9 cellular contexts compared by ENCODE assay signal in genomic region chr1:153921080-153921802, GRCh38. TPM values are rescaled to one million over a fixed set of nuclear protein-coding genes. Genes with fewer than 3 reads are reported as not detected.
DNase-seq lines count a peak whose midpoint lies in the region; ATAC-seq and TF ChIP-seq lines count a peak whose summit lies in the region.
"Had no signal": no experiment of that assay in that cellular context is flagged by ENCODE, and none has a peak within 500 bp of the region (broad histone marks: within the 10 kb centered on the region; RNA-seq: fewer than 3 reads in every experiment).

No MANE protein-coding gene starts in this region.

- BruUV-seq in MCF 10A (replicated peaks; lab: Mats Ljungman, UMichigan), result no TSS peak

- peaks cover 18% of the 10 kb centered on the region for H3K36me3 Mint-ChIP-seq in MCF 10A (ENCODE audit: insufficient read depth, unreplicated experiment)

- CTCF ChIA-PET in MCF 10A (lab: Yijun Ruan, JAX), result interaction anchor here (0.6 to 5.6 kb wide), 21 partner anchors 9 to 244 kb away, joined by 3 to 41 read pairs (median 5); partner anchors contain the start of genes CREB3L4, DENND4B and RAB13

- no peaks in the 10 kb centered on the region for H3K9me3 ChIP-seq in heart left ventricle
- no peaks in the 10 kb centered on the region for H3K9me3 ChIP-seq in mesodermal cell (ENCODE audit: control insufficient read depth, low read length)
- H3K9me3 ChIP-seq in vagina, result no peaks in the 10 kb centered on the region

- peaks cover 45% of the 10 kb centered on the region for H3K4me1 Mint-ChIP-seq in MCF 10A (ENCODE audit: insufficient read depth, unreplicated experiment)

- H3K27me3 Mint-ChIP-seq in MCF 10A (ENCODE audit: insufficient read depth, unreplicated experiment), result no peaks in the 10 kb centered on the region

- TF ChIP-seq CTCF in heart left ventricle (IDR thresholded peaks at IDR 0.05) (no peak), MCF 10A (IDR thresholded peaks at IDR 0.05; ENCODE audit: unreplicated experiment) (no peak), vagina (IDR thresholded peaks at IDR 0.05) (no peak)

- WGBS in heart left ventricle, 4 donors, result 15 to 30% (median 23%) methylated on average over 3 of the region's 3 CpGs
- WGBS in mesodermal cell (ENCODE audit: insufficient coverage in 2 of 2), 2 experiments, result 36 to 67% methylated on average over 1 to 3 of the region's 3 CpGs

- POLR2A ChIA-PET in MCF 10A (lab: Yijun Ruan, JAX), result interaction anchor here (0.6 to 7.8 kb wide), 28 partner anchors 8 to 358 kb away, joined by 3 to 117 read pairs (median 5); partner anchors contain the start of genes CREB3L4, CRTC2, DENND4B and JTB

- no peaks in the 10 kb centered on the region for H3K27me3 ChIP-seq in heart left ventricle
- H3K27me3 ChIP-seq in vagina, result no peaks in the 10 kb centered on the region

- no peak for DNase-seq in heart left ventricle
- DNase-seq in cardiac septum (ENCODE audit: low spot score), result no peak
- DNase-seq in MCF 10A (ENCODE audit: unreplicated experiment), result no peak
- DNase-seq in vagina (ENCODE audit: extremely low spot score in 2 of 2), result no peak
- DNase-seq in SIG-M5 (lab: John Stamatoyannopoulos, UW), result no peak
- no peak for DNase-seq in COLO668 (lab: John Stamatoyannopoulos, UW; ENCODE audit: unreplicated experiment)
- DNase-seq: NCI-H2107 had no signal

- peaks cover 0 to 18% (median 3%) of the 10 kb centered on the region in 9 donors for H3K36me3 ChIP-seq in heart left ventricle
- H3K36me3 ChIP-seq in mesodermal cell (ENCODE audit: control insufficient read depth, insufficient read depth, low read length), result peaks cover 16% of the 10 kb centered on the region
- H3K36me3 ChIP-seq in vagina, result no peaks in the 10 kb centered on the region

- H3K4me3 ChIP-seq in heart left ventricle (peak overlapping the region in 11 of 12 donors; percentile 53 to 89 (median 78)), mesodermal cell (ENCODE audit: extremely low read depth, insufficient read depth, low read length, poor library complexity, severe bottlenecking) (peak overlapping the region; percentile 87), vagina (peak overlapping the region; percentile 89 to 97)

- H3K4me1 ChIP-seq in heart left ventricle (peaks cover 2 to 52% (median 36%) of the 10 kb centered on the region in 12 donors), mesodermal cell (ENCODE audit: control insufficient read depth, insufficient read depth, low read length, poor library complexity, severe bottlenecking) (peaks cover 17% of the 10 kb centered on the region), vagina (peaks cover 51% of the 10 kb centered on the region)

- intact Hi-C loops in heart left ventricle (cut with DNase I) (loop anchor here in 7 of 10 donors (5.0 to 10.0 kb wide), 6 partner anchors 36 to 246 kb away; partner anchors contain the start of genes CRTC2 (in 1 of the 7), ILF2 (in 1 of the 7), JTB (in 1 of the 7) and NPR1 (in 1 of the 7)), cardiac septum (cut with DNase I) (loop anchor here (5.0 kb wide), 1 partner anchor 99 kb away; no protein-coding TSS in a partner anchor), MCF 10A (cut with micrococcal nuclease) (no loop called here), vagina (cut with DNase I) (no loop called here)

- H3K27ac ChIP-seq in heart left ventricle, result peak overlapping the region in 9 of 12 donors; percentile 86 to 97 (median 92)
- H3K27ac ChIP-seq in mesodermal cell (ENCODE audit: low read depth, low read length, severe bottlenecking), result no peak overlapping the region
- peak overlapping the region; percentile 97 for H3K27ac ChIP-seq in vagina

- no peak for TF ChIP-seq POLR2A in heart left ventricle (IDR thresholded peaks at IDR 0.05)
- no peak for TF ChIP-seq POLR2A in vagina (IDR thresholded peaks at IDR 0.05)

- peak overlapping the region; percentile 74 for H3K27ac Mint-ChIP-seq in MCF 10A (ENCODE audit: low read depth, unreplicated experiment)

- ATAC-seq in heart left ventricle (no peak), HG02571 (IDR thresholded peaks at IDR 0.05; ENCODE audit: unreplicated experiment) (no peak)

- H3K9me3 Mint-ChIP-seq in MCF 10A (ENCODE audit: unreplicated experiment), result no peaks in the 10 kb centered on the region

- H3K4me3 Mint-ChIP-seq in MCF 10A (ENCODE audit: unreplicated experiment), result peak overlapping the region; percentile 74

RNA-seq across cellular contexts. Expression of gene GATAD2B, which starts 1.5 kb away (rescaled TPM):
- total RNA-seq in heart left ventricle (10 to 100 TPM; 18.1 to 53.9 (median 46.2) TPM), cardiac septum (45.7 TPM), MCF 10A (2022) (95.5 and 108 TPM in 2 replicates), vagina (24.1 TPM)
- 1 to 10 TPM; 5.6 to 8.8 TPM for polyA plus RNA-seq in heart left ventricle
- 24.6 TPM for polyA plus RNA-seq in mesodermal cell (2013, experiment 1 of 2)
- polyA plus RNA-seq in mesodermal cell (2013, experiment 2 of 2), result 17.9 TPM

RNA-seq across cellular contexts. Expression of gene DENND4B, which starts 25.3 kb away (rescaled TPM):
- 10 to 100 TPM; 30.5 to 60.7 (median 40.8) TPM for total RNA-seq in heart left ventricle
- polyA plus RNA-seq in heart left ventricle, result 10 to 100 TPM; 36.7 to 41.5 TPM
- 42.7 TPM for total RNA-seq in cardiac septum
- total RNA-seq in MCF 10A (2022), result 59.6 and 79.1 TPM in 2 replicates
- polyA plus RNA-seq in mesodermal cell (2013, experiment 1 of 2), result 27.1 TPM
- polyA plus RNA-seq in mesodermal cell (2013, experiment 2 of 2), result 25.5 TPM
- total RNA-seq in vagina, result 42.7 TPM

RNA-seq across cellular contexts. Expression of gene CRTC2, which starts 37.2 kb away (rescaled TPM):
- total RNA-seq in heart left ventricle, result 10 to 100 TPM; 11.0 to 27.8 (median 18.8) TPM
- 10 to 100 TPM; 21.4 to 25.4 TPM for polyA plus RNA-seq in heart left ventricle
- total RNA-seq in cardiac septum, result 20.6 TPM
- 47.0 and 55.1 TPM in 2 replicates for total RNA-seq in MCF 10A (2022)
- polyA plus RNA-seq in mesodermal cell (2013, experiment 1 of 2), result 36.3 TPM
- 26.6 TPM for polyA plus RNA-seq in mesodermal cell (2013, experiment 2 of 2)
- 19.2 TPM for total RNA-seq in vagina

RNA-seq across cellular contexts. Expression of gene SLC39A1, which starts 42.1 kb away (rescaled TPM):
- 10 to 100 TPM; 31.6 to 83.9 (median 48.4) TPM for total RNA-seq in heart left ventricle
- polyA plus RNA-seq in heart left ventricle, result 100 to 1,000 TPM in 1 of 2 donors, 10 to 100 TPM in 1; 32.5 to 163 TPM
- total RNA-seq in cardiac septum, result 40.2 TPM
- 124 and 159 TPM in 2 replicates for total RNA-seq in MCF 10A (2022)
- polyA plus RNA-seq in mesodermal cell (2013, experiment 1 of 2), result 108 TPM
- 91.0 TPM for polyA plus RNA-seq in mesodermal cell (2013, experiment 2 of 2)
- total RNA-seq in vagina, result 77.8 TPM

RNA-seq across cellular contexts. Expression of gene CREB3L4, which starts 46.5 kb away (rescaled TPM):
- total RNA-seq in heart left ventricle (1 to 10 TPM; 2.5 to 7.2 (median 4.5) TPM), cardiac septum (3.8 TPM), MCF 10A (2022) (14.7 and 17.6 TPM in 2 replicates), vagina (15.2 TPM)
- 1 to 10 TPM; 4.8 to 5.7 TPM for polyA plus RNA-seq in heart left ventricle
- polyA plus RNA-seq in mesodermal cell (2013, experiment 1 of 2), result 19.5 TPM
- polyA plus RNA-seq in mesodermal cell (2013, experiment 2 of 2), result 17.7 TPM

Comparison
In these comparisons a context has a peak if more than half of its experiments do, and no peak if none do; other contexts are left out.
1. intact Hi-C loops: an anchor here in heart left ventricle (5.0 to 10.0 kb wide) and cardiac septum (5.0 kb wide); none called in MCF 10A and vagina.